In the genomic region with DNA sequence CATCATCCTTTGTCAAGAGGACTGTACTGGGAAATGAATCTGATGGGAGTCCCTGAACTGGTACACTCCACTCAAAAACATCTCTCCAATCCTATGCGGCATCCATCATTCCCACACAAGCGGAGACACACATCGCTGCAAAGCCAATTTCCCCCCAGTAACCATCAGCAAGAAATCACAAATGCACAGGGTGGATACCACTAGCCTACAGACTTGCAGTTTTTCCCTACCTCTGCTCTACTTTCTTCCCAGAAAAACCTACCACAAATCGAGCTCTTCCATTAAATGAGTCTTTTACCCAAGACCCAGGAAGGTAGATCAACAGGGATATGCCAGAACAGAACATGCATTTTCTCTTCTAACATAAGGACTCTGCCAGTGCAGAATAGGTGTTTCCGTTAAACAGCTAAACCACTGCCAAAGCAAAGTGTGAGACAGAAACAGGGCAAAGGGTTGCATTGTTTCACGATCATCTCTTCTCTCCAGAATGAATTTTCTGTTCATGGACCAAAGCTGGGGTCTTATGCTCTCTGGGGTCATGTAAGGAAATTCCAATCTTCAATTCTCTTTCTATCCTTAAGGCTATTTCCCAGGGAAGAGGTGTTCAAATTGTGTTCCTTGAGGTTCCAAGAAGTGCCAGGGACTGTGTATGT, we compare ENCODE assay signal across 31 cellular contexts. TPM values are rescaled to one million over a fixed set of nuclear protein-coding genes. Genes with fewer than 3 reads are reported as not detected.
DNase-seq lines count a peak whose midpoint lies in the region; ATAC-seq and TF ChIP-seq lines count a peak whose summit lies in the region.
"Had no signal": no experiment of that assay in that cellular context is flagged by ENCODE, and none has a peak within 500 bp of the region (broad histone marks: within the 10 kb centered on the region; RNA-seq: fewer than 3 reads in every experiment).

No MANE protein-coding gene starts in this region.

- H4K20me1 ChIP-seq in PC-3 (ENCODE audit: low read length) = 0 out of 2 replicates have a peak, but pooled peaks cover 6% of the 10 kb centered on the region

- peaks cover 66% of the 10 kb centered on the region for H3K4me1 Mint-ChIP-seq in activated naive CD4-positive, alpha-beta T cell treated with anti-CD3 and anti-CD28 coated beads for 36 hours (ENCODE audit: low read depth)
- H3K4me1 Mint-ChIP-seq in activated naive CD4-positive, alpha-beta T cell treated with anti-CD3 and anti-CD28 coated beads, Interleukin-2, amount 10 ng/mL, durations not matched to agents 7 days and 5 days = peaks cover 60% of the 10 kb centered on the region
- peaks cover 57 to 68% (median 58%) of the 10 kb centered on the region in 3 donors for H3K4me1 Mint-ChIP-seq in T-cell
- peaks cover 56% of the 10 kb centered on the region for H3K4me1 Mint-ChIP-seq in glutamatergic neuron (ENCODE audit: low read depth, unreplicated experiment)
- peaks cover 25% of the 10 kb centered on the region for H3K4me1 Mint-ChIP-seq in progenitor cell of endocrine pancreas (ENCODE audit: low read depth)

- no peak overlapping the region for H2AFZ ChIP-seq in PC-3 (ENCODE audit: low read length)

- BruUV-seq in PC-3 (replicated peaks; lab: Mats Ljungman, UMichigan) = no TSS peak

- intact Hi-C loops in activated naive CD4-positive, alpha-beta T cell treated with anti-CD3 and anti-CD28 coated beads for 36 hours (cut with micrococcal nuclease) = no loop called here
- intact Hi-C loops in PC-3 (cut with micrococcal nuclease) = loop anchor here (2.0 kb wide), 1 partner anchor 29 kb away; no protein-coding TSS in a partner anchor

- no peak for TF ChIP-seq CTCF in glutamatergic neuron (IDR thresholded peaks at IDR 0.05; ENCODE audit: partially characterized antibody, unreplicated experiment)
- TF ChIP-seq CTCF in progenitor cell of endocrine pancreas (IDR thresholded peaks at IDR 0.05; ENCODE audit: unreplicated experiment) = no peak
- TF ChIP-seq CTCF in PC-3 (conservative IDR thresholded peaks at IDR 0.05; ENCODE audit: low read depth, low read length) = no peak

- H3K4me3 Mint-ChIP-seq in activated naive CD4-positive, alpha-beta T cell treated with anti-CD3 and anti-CD28 coated beads for 36 hours = no peak overlapping the region
- no peak overlapping the region for H3K4me3 Mint-ChIP-seq in activated naive CD4-positive, alpha-beta T cell treated with anti-CD3 and anti-CD28 coated beads, Interleukin-2, amount 10 ng/mL, durations not matched to agents 7 days and 5 days
- H3K4me3 Mint-ChIP-seq in T-cell (peak overlapping the region in 1 of 3 donors; percentile 71), glutamatergic neuron (ENCODE audit: unreplicated experiment) (peak overlapping the region; percentile 84), progenitor cell of endocrine pancreas (ENCODE audit: low read depth) (no peak overlapping the region)
- H3K4me3 Mint-ChIP-seq: B cell; immature natural killer cell; T-helper 2 cell treated with Interferon-gamma antibody and Interleukin-4, amounts not matched to agents 5 μg/mL and 100 μg/mL, for 36 hours had no signal

- H3K9me2 ChIP-seq in PC-3 (replicated peaks; ENCODE audit: low read length) = no peaks in the 10 kb centered on the region

- no peaks in the 10 kb centered on the region for H3K9me3 Mint-ChIP-seq in activated naive CD4-positive, alpha-beta T cell treated with anti-CD3 and anti-CD28 coated beads for 36 hours
- H3K9me3 Mint-ChIP-seq in activated naive CD4-positive, alpha-beta T cell treated with anti-CD3 and anti-CD28 coated beads, Interleukin-2, amount 10 ng/mL, durations not matched to agents 7 days and 5 days = no peaks in the 10 kb centered on the region
- H3K9me3 Mint-ChIP-seq in T-cell (no peaks in the 10 kb centered on the region), glutamatergic neuron (ENCODE audit: unreplicated experiment) (peaks cover 20% of the 10 kb centered on the region), progenitor cell of endocrine pancreas (ENCODE audit: low read depth) (no peaks in the 10 kb centered on the region)
- H3K9me3 Mint-ChIP-seq: activated naive CD4-positive, alpha-beta T cell treated with anti-CD3 and anti-CD28 coated beads, Interleukin-2, amount 50 U/mL, for 72 hours; immature natural killer cell; T-helper 2 cell treated with Interferon-gamma antibody and Interleukin-4, amounts not matched to agents 5 μg/mL and 100 μg/mL, for 36 hours had no signal

- H3K79me2 ChIP-seq in PC-3 (ENCODE audit: low read length) = peaks cover 8% of the 10 kb centered on the region; the same call in 1 of the 2 replicates

- DNase-seq in activated naive CD4-positive, alpha-beta T cell treated with anti-CD3 and anti-CD28 coated beads for 36 hours = no peak
- DNase-seq in activated naive CD4-positive, alpha-beta T cell treated with anti-CD3 and anti-CD28 coated beads, Interleukin-2, amount 10 ng/mL, durations not matched to agents 7 days and 5 days = no peak
- DNase-seq in T-cell = no peak
- no peak for DNase-seq in glutamatergic neuron
- no peak for DNase-seq in progenitor cell of endocrine pancreas (ENCODE audit: low spot score, unreplicated experiment)
- DNase-seq in PC-3 = no peak
- no peak for DNase-seq in DMS 273 (lab: John Stamatoyannopoulos, UW; ENCODE audit: unreplicated experiment)
- DNase-seq: ACHN; aorta; DMS153; effector CD4-positive, alpha-beta T cell; immature natural killer cell; mammary epithelial cell; NCI-H1417; NCI-H2029 treated with DMSO at 0.1 percent for 48 hours; NCI-H524 treated with DMSO at 0.1 percent for 48 hours; NK-92 treated with Interleukin-12 subunit alpha and Interleukin-12 subunit beta, amount 100 ng/mL, for 24 hours; posterior cingulate gyrus; right cardiac atrium; stimulated activated CD4-positive, alpha-beta T cell treated with anti-CD3 and anti-CD28 coated beads, Interleukin-1b, Interleukin-23, amount 100 ng/mL, for 48 hours; stimulated activated naive CD8-positive, alpha-beta T cell treated with anti-CD3 and anti-CD28 coated beads, Interleukin-15, Interleukin-2, amounts not matched to agents 100 U/mL and 50 U/mL, for 24 hours had no signal

- peaks cover 21% of the 10 kb centered on the region for H3K36me3 ChIP-seq in PC-3 (ENCODE audit: low read depth, low read length)
- H3K36me3 ChIP-seq: neutrophil had no signal

- CTCF ChIA-PET in activated naive CD4-positive, alpha-beta T cell treated with anti-CD3 and anti-CD28 coated beads for 36 hours (lab: Charles Lee) = interaction anchor here (0.6 to 3.0 kb wide), 10 partner anchors 10 to 45 kb away, joined by 3 to 24 read pairs (median 6); partner anchors contain the start of genes AJUBA and CDH24
- CTCF ChIA-PET in activated naive CD4-positive, alpha-beta T cell treated with anti-CD3 and anti-CD28 coated beads, Interleukin-2, amount 10 ng/mL, durations not matched to agents 7 days and 5 days (lab: Charles Lee) = interaction anchor here (0.8 to 2.7 kb wide), 6 partner anchors 15 to 51 kb away, joined by 3 to 10 read pairs (median 5); no protein-coding TSS in a partner anchor
- CTCF ChIA-PET in T-cell (lab: Charles Lee) (interaction anchor here (0.5 to 3.0 kb wide), 8 partner anchors 25 to 1022 kb away, joined by 3 to 11 read pairs (median 3); no protein-coding TSS in a partner anchor), PC-3 (lab: Charles Lee) (no interaction called here)

- no peak overlapping the region for H3K4me2 ChIP-seq in PC-3 (ENCODE audit: low read length)

- no peaks in the 10 kb centered on the region for H3K27me3 ChIP-seq in PC-3 (ENCODE audit: low read length)
- H3K27me3 ChIP-seq: neutrophil had no signal

- peaks cover 42% of the 10 kb centered on the region for H3K36me3 Mint-ChIP-seq in activated naive CD4-positive, alpha-beta T cell treated with anti-CD3 and anti-CD28 coated beads for 36 hours (ENCODE audit: low read depth)
- H3K36me3 Mint-ChIP-seq in activated naive CD4-positive, alpha-beta T cell treated with anti-CD3 and anti-CD28 coated beads, Interleukin-2, amount 10 ng/mL, durations not matched to agents 7 days and 5 days = peaks cover 40% of the 10 kb centered on the region
- H3K36me3 Mint-ChIP-seq in T-cell (peaks cover 25% of the 10 kb centered on the region), glutamatergic neuron (ENCODE audit: unreplicated experiment) (no peaks in the 10 kb centered on the region), progenitor cell of endocrine pancreas (ENCODE audit: insufficient read depth) (peaks cover 18% of the 10 kb centered on the region)

- ATAC-seq in T-cell (replicated peaks in 1 of 4) = no peak
- ATAC-seq in PC-3 = no peak
- no peak for ATAC-seq in HG02642 (IDR thresholded peaks at IDR 0.05; ENCODE audit: poor library complexity, unreplicated experiment)
- ATAC-seq: GM12878; right cardiac atrium; stimulated activated naive CD8-positive, alpha-beta T cell treated with anti-CD3 and anti-CD28 coated beads, Interleukin-15, Interleukin-2, amounts not matched to agents 100 U/mL and 50 U/mL, for 24 hours had no signal

- no peak overlapping the region for H3K4me3 ChIP-seq in PC-3 (ENCODE audit: low read length)
- H3K4me3 ChIP-seq: GM12878 had no signal

- H3K27ac ChIP-seq in PC-3 (ENCODE audit: low read length) = no peak overlapping the region
- H3K27ac ChIP-seq: neutrophil had no signal

- no peaks in the 10 kb centered on the region for H3K27me3 Mint-ChIP-seq in activated naive CD4-positive, alpha-beta T cell treated with anti-CD3 and anti-CD28 coated beads for 36 hours (ENCODE audit: low read depth)
- H3K27me3 Mint-ChIP-seq in activated naive CD4-positive, alpha-beta T cell treated with anti-CD3 and anti-CD28 coated beads, Interleukin-2, amount 10 ng/mL, durations not matched to agents 7 days and 5 days = no peaks in the 10 kb centered on the region
- no peaks in the 10 kb centered on the region for H3K27me3 Mint-ChIP-seq in T-cell
- H3K27me3 Mint-ChIP-seq in glutamatergic neuron (ENCODE audit: unreplicated experiment) = peaks cover 7% of the 10 kb centered on the region
- no peaks in the 10 kb centered on the region for H3K27me3 Mint-ChIP-seq in progenitor cell of endocrine pancreas
- H3K27me3 Mint-ChIP-seq: B cell had no signal

- POLR2A ChIA-PET in T-cell (lab: Charles Lee) = interaction anchor here (0.6 to 1.0 kb wide), 5 partner anchors 9 to 457 kb away, joined by 3 to 6 read pairs (median 3); no protein-coding TSS in a partner anchor
- POLR2A ChIA-PET in PC-3 (lab: Charles Lee; ENCODE audit: unreplicated experiment) = interaction anchor here (0.6 kb wide), 1 partner anchor 18 kb away, joined by 6 read pairs; the partner anchor contains the start of gene PSMB11

- H3K9ac ChIP-seq in PC-3 (ENCODE audit: low read length) = no peak overlapping the region

- no peaks in the 10 kb centered on the region for H3K9me3 ChIP-seq in PC-3 (ENCODE audit: low read length)
- H3K9me3 ChIP-seq: neutrophil had no signal

- no peaks in the 10 kb centered on the region for H3K4me1 ChIP-seq in PC-3 (ENCODE audit: insufficient read depth, low read length)

- H3F3A ChIP-seq in PC-3 (ENCODE audit: low read length, unreplicated experiment) = no peaks in the 10 kb centered on the region

- H3K27ac Mint-ChIP-seq in activated naive CD4-positive, alpha-beta T cell treated with anti-CD3 and anti-CD28 coated beads for 36 hours = peak overlapping the region; percentile 74
- no peak overlapping the region for H3K27ac Mint-ChIP-seq in activated naive CD4-positive, alpha-beta T cell treated with anti-CD3 and anti-CD28 coated beads, Interleukin-2, amount 10 ng/mL, durations not matched to agents 7 days and 5 days
- peak overlapping the region; percentile 77 to 90 for H3K27ac Mint-ChIP-seq in T-cell
- H3K27ac Mint-ChIP-seq in glutamatergic neuron (ENCODE audit: unreplicated experiment) = peak overlapping the region; percentile 100
- H3K27ac Mint-ChIP-seq in progenitor cell of endocrine pancreas = peak overlapping the region; percentile 39
- H3K27ac Mint-ChIP-seq: B cell; T-helper 2 cell treated with Interferon-gamma antibody and Interleukin-4, amounts not matched to agents 5 μg/mL and 100 μg/mL, for 36 hours had no signal

RNA-seq across cellular contexts. Expression of gene PSMB5, which starts 11.1 kb away (rescaled TPM):
- total RNA-seq in activated naive CD4-positive, alpha-beta T cell treated with anti-CD3 and anti-CD28 coated beads for 36 hours = 100 to 1,000 TPM; 120 to 125 TPM
- total RNA-seq in T-cell = 10 to 100 TPM; 20.6 to 43.9 (median 38.0) TPM
- 289 TPM for total RNA-seq in glutamatergic neuron (ENCODE audit: unreplicated experiment)
- total RNA-seq in progenitor cell of endocrine pancreas = 156 and 165 TPM in 2 replicates
- total RNA-seq in PC-3 (2014; rRNA removed) = 368 and 424 TPM in 2 replicates

RNA-seq across cellular contexts. Expression of gene C14orf93, which starts 13.7 kb away (rescaled TPM):
- total RNA-seq in activated naive CD4-positive, alpha-beta T cell treated with anti-CD3 and anti-CD28 coated beads for 36 hours = 1 to 10 TPM; 8.3 to 9.3 TPM
- 10 to 100 TPM; 10.8 to 13.7 (median 12.4) TPM for total RNA-seq in T-cell
- total RNA-seq in glutamatergic neuron (ENCODE audit: unreplicated experiment) = 12.1 TPM
- total RNA-seq in progenitor cell of endocrine pancreas = 14.4 and 15.4 TPM in 2 replicates
- 5.8 and 6.2 TPM in 2 replicates for total RNA-seq in PC-3 (2014; rRNA removed)

RNA-seq across cellular contexts. Expression of gene PSMB11, which starts 18.4 kb away (rescaled TPM):
- total RNA-seq in activated naive CD4-positive, alpha-beta T cell treated with anti-CD3 and anti-CD28 coated beads for 36 hours = not detected
- total RNA-seq in T-cell (under 1 TPM in 4 of 5 donors, not detected in 1; 0.26 to 0.95 (median 0.54) TPM), glutamatergic neuron (ENCODE audit: unreplicated experiment) (not detected), progenitor cell of endocrine pancreas (not detected in 2 replicates), PC-3 (2014; rRNA removed) (not detected in 2 replicates)
- total RNA-seq: activated naive CD4-positive, alpha-beta T cell treated with anti-CD3 and anti-CD28 coated beads, Interleukin-2, amount 50 U/mL, for 72 hours; aorta; B cell; epithelial cell of proximal tubule; glomerular endothelial cell; GM12878; mammary epithelial cell; right cardiac atrium; temporal lobe; ureter had no signal

RNA-seq across cellular contexts. Expression of gene CDH24, which starts 33.7 kb away (rescaled TPM):
- total RNA-seq in activated naive CD4-positive, alpha-beta T cell treated with anti-CD3 and anti-CD28 coated beads for 36 hours = 1 to 10 TPM; 1.3 to 1.4 TPM
- total RNA-seq in T-cell = 1 to 10 TPM; 1.2 to 3.0 (median 1.6) TPM
- 164 TPM for total RNA-seq in glutamatergic neuron (ENCODE audit: unreplicated experiment)
- 23.7 and 25.1 TPM in 2 replicates for total RNA-seq in progenitor cell of endocrine pancreas
- total RNA-seq in PC-3 (2014; rRNA removed) = 14.8 and 16.4 TPM in 2 replicates

RNA-seq across cellular contexts. Expression of gene AJUBA, which starts 41.3 kb away (rescaled TPM):
- 1 to 10 TPM; 2.1 to 2.8 TPM for total RNA-seq in activated naive CD4-positive, alpha-beta T cell treated with anti-CD3 and anti-CD28 coated beads for 36 hours
- 1 to 10 TPM; 1.8 to 3.1 (median 2.4) TPM for total RNA-seq in T-cell
- total RNA-seq in glutamatergic neuron (ENCODE audit: unreplicated experiment) = 0.34 TPM
- 97.1 and 104 TPM in 2 replicates for total RNA-seq in progenitor cell of endocrine pancreas
- 81.1 and 116 TPM in 2 replicates for total RNA-seq in PC-3 (2014; rRNA removed)
